8 cellular contexts compared by ENCODE assay signal in the genomic region with DNA sequence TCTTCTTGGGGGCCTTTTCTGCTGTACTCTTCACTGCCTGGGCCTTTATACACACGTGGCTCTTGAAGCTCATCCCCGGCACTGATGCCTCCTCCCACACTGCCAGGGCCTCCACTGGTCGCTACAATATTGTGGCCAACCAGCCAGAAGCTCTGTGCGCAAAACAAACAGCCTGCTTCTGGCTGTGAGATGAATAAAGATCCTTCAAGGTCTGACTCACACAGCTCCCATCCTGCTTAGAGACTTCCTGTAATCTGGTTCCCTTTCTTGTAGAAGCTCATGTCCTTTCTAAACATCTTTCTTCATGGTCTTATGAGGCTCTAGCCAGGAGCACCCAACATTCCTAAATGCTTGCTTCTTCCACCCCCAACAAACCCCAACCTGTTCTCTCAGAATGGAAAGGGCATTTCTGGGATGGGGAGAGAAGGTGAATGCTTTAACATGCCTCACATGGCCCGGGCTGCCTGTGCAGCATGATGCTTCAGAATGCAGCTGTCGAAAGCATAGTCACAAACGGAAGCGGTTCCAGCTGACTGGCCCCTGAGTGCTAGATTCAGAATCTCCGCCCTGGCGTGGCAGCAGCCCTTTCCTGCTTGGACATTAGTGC. TPM values are rescaled to one million over a fixed set of nuclear protein-coding genes. Genes with fewer than 3 reads are reported as not detected.
DNase-seq lines count a peak whose midpoint lies in the region; ATAC-seq, FAIRE-seq and TF ChIP-seq lines count a peak whose summit lies in the region.

No MANE protein-coding gene starts in this region.

- no peak for TF ChIP-seq CTCF in A549 (IDR thresholded peaks at IDR 0.05)
- no peak for TF ChIP-seq CTCF in GM13976 (IDR thresholded peaks at IDR 0.05; ENCODE audit: borderline replicate concordance, control extremely low read depth, extremely low read depth, insufficient read depth, missing control alignments)
- TF ChIP-seq CTCF in right atrium auricular region (IDR thresholded peaks at IDR 0.05): no peak

- H3K9me3 ChIP-seq in A549: no peaks in the 10 kb centered on the region
- H3K9me3 ChIP-seq in right atrium auricular region: no peaks in the 10 kb centered on the region
- no peaks in the 10 kb centered on the region for H3K9me3 ChIP-seq in skeletal muscle tissue (ENCODE audit: control insufficient read depth in 3 of 3, low read length in 3 of 3)

- H3K27me3 ChIP-seq in right atrium auricular region (no peaks in the 10 kb centered on the region), skeletal muscle tissue (ENCODE audit: control insufficient read depth in 3 of 3, insufficient read depth in 3 of 3, low read length in 3 of 3) (no peaks in the 10 kb centered on the region)

- WGBS in A549 (ENCODE audit: missing lambda C conversion rate): 34% methylated on average over 10 of the region's 10 CpGs

- TF ChIP-seq EP300 in A549 (IDR thresholded peaks at IDR 0.05): no peak

- peak overlapping the region; percentile 93 to 95 for H3K27ac ChIP-seq in A549
- peak overlapping the region; percentile 62 to 70 for H3K27ac ChIP-seq in right atrium auricular region
- H3K27ac ChIP-seq in skeletal muscle tissue (ENCODE audit: low read depth, low read length): peak overlapping the region; percentile 68

- H3K4me3 ChIP-seq in A549 (no peak overlapping the region), right atrium auricular region (no peak overlapping the region), skeletal muscle tissue (ENCODE audit: low read length in 3 of 3) (peak overlapping the region in 1 of 3 donors; percentile 23)

- H3K36me3 ChIP-seq in right atrium auricular region: no peaks in the 10 kb centered on the region
- no peaks in the 10 kb centered on the region for H3K36me3 ChIP-seq in skeletal muscle tissue (ENCODE audit: control insufficient read depth in 3 of 3, insufficient read depth in 3 of 3, low read length in 3 of 3)

- DNase-seq in A549 (ENCODE audit: low read depth in 1 of 2, low spot score in 1 of 2) (peak in 1 of 2 experiments; percentile 77), GM13976 (ENCODE audit: low spot score) (peak; percentile 65), NCI-H446 treated with DMSO at 0.1 percent for 48 hours (lab: John Stamatoyannopoulos, UW) (peak; percentile 52), right atrium auricular region (ENCODE audit: low spot score) (peak; percentile 83), erythroblast (lab: John Stamatoyannopoulos, UW) (no peak)
- DNase-seq in activated effector memory CD4-positive, alpha-beta T cell treated with anti-CD3 and anti-CD28 coated beads, Interleukin-2, amount 50 U/mL, for 16 hours: peak; percentile 65

- H3K4me1 ChIP-seq in A549: peaks cover 87% of the 10 kb centered on the region
- peaks cover 0 to 68% of the 10 kb centered on the region in 2 donors for H3K4me1 ChIP-seq in right atrium auricular region
- H3K4me1 ChIP-seq in skeletal muscle tissue (ENCODE audit: control insufficient read depth in 3 of 3, insufficient read depth in 3 of 3, low read length in 3 of 3): peaks cover 21 to 37% (median 36%) of the 10 kb centered on the region in 3 donors

- POLR2A ChIA-PET in A549 (lab: Yijun Ruan, JAX): interaction anchor here (0.6 to 4.3 kb wide), 4 partner anchors 20 to 25 kb away, joined by 3 to 23 read pairs (median 6); partner anchors contain the start of gene NRP2

- ATAC-seq in A549 (peak; percentile 81 to 88), HG02623 (IDR thresholded peaks at IDR 0.05; ENCODE audit: unreplicated experiment) (peak; percentile 96)

- CTCF ChIA-PET in A549 (lab: Yijun Ruan, JAX): interaction anchor here (1.0 kb wide), 1 partner anchor 15 kb away, joined by 6 read pairs; no protein-coding TSS in a partner anchor

- peak overlapping the region; percentile 61 for H3K4me2 ChIP-seq in A549

- TF ChIP-seq POLR2A in A549 (IDR thresholded peaks at IDR 0.05; ENCODE audit: low read length) (no peak), erythroblast (IDR thresholded peaks at IDR 0.05; ENCODE audit: low read length) (no peak)

- H3K9ac ChIP-seq in skeletal muscle tissue (ENCODE audit: low read depth in 1 of 3, low read length in 3 of 3): no peak overlapping the region

- in situ Hi-C loops in GM13976 (cut with MboI; ENCODE audit: low sequenced_read_pairs, unreplicated experiment): no loop called here

- TF ChIP-seq RAD21 in A549 (conservative IDR thresholded peaks at IDR 0.05 in 1 of 2, IDR thresholded peaks at IDR 0.05 in 1 of 2): no peak

- no peak for FAIRE-seq in A549 (lab: Jason Lieb, UNC)

TF ChIP-seq in A549, 52 proteins besides CTCF, POLR2A, EP300 and RAD21:
- TF ChIP-seq HOXB5 (CRISPR knock-in tag; IDR thresholded peaks at IDR 0.05) (no peak), ESRRA (IDR thresholded peaks at IDR 0.05; ENCODE audit: borderline replicate concordance, low read length) (no peak), FOXS1 (CRISPR knock-in tag; IDR thresholded peaks at IDR 0.05) (no peak), MAX (IDR thresholded peaks at IDR 0.05) (peak; percentile 64), FOSL2 (IDR thresholded peaks at IDR 0.05) (no peak), FOSL2 (CRISPR knock-in tag; IDR thresholded peaks at IDR 0.05) (peak; percentile 38; the same call in 1 of the 2 replicates), ZC3H11A (IDR thresholded peaks at IDR 0.05) (no peak), EHF (CRISPR knock-in tag; IDR thresholded peaks at IDR 0.05) (no peak), CHD2 (IDR thresholded peaks at IDR 0.05; ENCODE audit: low read length, partially characterized antibody) (no peak), NFE2L2 (conservative IDR thresholded peaks at IDR 0.05; ENCODE audit: low read length) (no peak), MYC (IDR thresholded peaks at IDR 0.05; ENCODE audit: borderline replicate concordance, low read length) (0 out of 2 replicates have a peak, but pooled peaks have one; percentile 60), CEBPB (IDR thresholded peaks at IDR 0.05) (no peak), JUN (IDR thresholded peaks at IDR 0.05) (peak in 1 of 2 experiments; percentile 35; a peak in 1 of 5 replicates)
- TF ChIP-seq, protein P1, sequence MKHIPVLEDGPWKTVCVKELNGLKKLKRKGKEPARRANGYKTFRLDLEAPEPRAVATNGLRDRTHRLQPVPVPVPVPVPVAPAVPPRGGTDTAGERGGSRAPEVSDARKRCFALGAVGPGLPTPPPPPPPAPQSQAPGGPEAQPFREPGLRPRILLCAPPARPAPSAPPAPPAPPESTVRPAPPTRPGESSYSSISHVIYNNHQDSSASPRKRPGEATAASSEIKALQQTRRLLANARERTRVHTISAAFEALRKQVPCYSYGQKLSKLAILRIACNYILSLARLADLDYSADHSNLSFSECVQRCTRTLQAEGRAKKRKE (CRISPR knock-in tag; IDR thresholded peaks at IDR 0.05; ENCODE audit: low read depth): 0 out of 2 replicates have a peak, but pooled peaks have one; percentile 12
- TF ChIP-seq, protein P2, sequence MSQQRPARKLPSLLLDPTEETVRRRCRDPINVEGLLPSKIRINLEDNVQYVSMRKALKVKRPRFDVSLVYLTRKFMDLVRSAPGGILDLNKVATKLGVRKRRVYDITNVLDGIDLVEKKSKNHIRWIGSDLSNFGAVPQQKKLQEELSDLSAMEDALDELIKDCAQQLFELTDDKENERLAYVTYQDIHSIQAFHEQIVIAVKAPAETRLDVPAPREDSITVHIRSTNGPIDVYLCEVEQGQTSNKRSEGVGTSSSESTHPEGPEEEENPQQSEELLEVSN (IDR thresholded peaks at IDR 0.05; ENCODE audit: borderline replicate concordance, low read depth): peak; percentile 55; the same call in 1 of the 2 replicates

RNA-seq across cellular contexts. Expression of gene NRP2, which starts 24.6 kb away (rescaled TPM):
- polyA plus RNA-seq in A549 (2011; rRNA removed) (144 and 154 TPM in 2 replicates), A549 (2017; fragmentation: RNase III; extraction: RNeasy Plus Mini Kit Qiagen cat#74134 plus additional on column Dnase treatment) (125 to 187 TPM (median 159 TPM) in 3 replicates)
- 37.9 and 48.1 TPM in 2 replicates for polyA plus RNA-seq in A549 (2012; cell fraction: cytosol; rRNA removed)
- 111 and 112 TPM in 2 replicates for polyA plus RNA-seq in A549 (2012; cell fraction: nucleus; rRNA removed)
- polyA minus RNA-seq in A549 (2011; rRNA and poly(A)+ RNA removed): 199 and 240 TPM in 2 replicates
- total RNA-seq in right atrium auricular region (10 to 100 TPM in 1 of 2 donors, 1 to 10 TPM in 1; 7.1 to 10.9 TPM), skeletal muscle tissue (31.8 TPM)

Comparison
In these comparisons a context has a peak if more than half of its experiments do, and no peak if none do; other contexts are left out.
1. DNase-seq: peak in GM13976 (single experiment), NCI-H446 treated with DMSO at 0.1 percent for 48 hours (single experiment), activated effector memory CD4-positive, alpha-beta T cell treated with anti-CD3 and anti-CD28 coated beads, Interleukin-2, amount 50 U/mL, for 16 hours (single experiment) and right atrium auricular region (single experiment); none in erythroblast (0 of 2).
2. Peak in every context shown above with its lines, with median percentiles within 50 percentile points of each other: H3K27ac ChIP-seq.